Comparison of ENCODE assay signal across 17 cellular contexts in genomic region chr9:126604706-126605105, GRCh38. TPM values are rescaled to one million over a fixed set of nuclear protein-coding genes. Genes with fewer than 3 reads are reported as not detected.
DNase-seq lines count a peak whose midpoint lies in the region; ATAC-seq and TF ChIP-seq lines count a peak whose summit lies in the region.
"Had no signal": no experiment of that assay in that cellular context is flagged by ENCODE, and none has a peak within 500 bp of the region (broad histone marks: within the 10 kb centered on the region; RNA-seq: fewer than 3 reads in every experiment).

No MANE protein-coding gene starts in this region.

- intact Hi-C loops in Right ventricle myocardium inferior (cut with DNase I) = no loop called here
- intact Hi-C loops in left ventricle myocardium superior (cut with micrococcal nuclease) = no loop called here
- intact Hi-C loops in posterior vena cava (cut with DNase I) = no loop called here

- H3K36me3 Mint-ChIP-seq in nephron (ENCODE audit: low read depth) = no peaks in the 10 kb centered on the region
- H3K36me3 Mint-ChIP-seq: CD14-positive monocyte; CD4-positive, alpha-beta memory T cell had no signal

- peak; percentile 68 for DNase-seq in Right ventricle myocardium inferior (ENCODE audit: missing footprints)
- no peak for DNase-seq in left ventricle myocardium superior
- peak; percentile 57 to 75 for DNase-seq in SJCRH30
- DNase-seq in posterior vena cava (ENCODE audit: low spot score) = peak; percentile 38
- DNase-seq in WERI-Rb-1 = no peak
- DNase-seq: AML-193; CD4-positive, alpha-beta memory T cell; DMS153; DMS79; GDM1; GM23248; HCEC 1CT had no signal

- no peaks in the 10 kb centered on the region for H3K9me3 Mint-ChIP-seq in nephron
- H3K9me3 Mint-ChIP-seq: CD4-positive, alpha-beta memory T cell had no signal

- H3K4me3 ChIP-seq in SJCRH30 (no peak overlapping the region), WERI-Rb-1 (ENCODE audit: low read depth, low read length) (no peak overlapping the region)
- H3K4me3 ChIP-seq: A549, GM23248 had no signal

- peak overlapping the region in 2 of 3 experiments; percentile 28 to 41 for H3K4me3 Mint-ChIP-seq in nephron
- H3K4me3 Mint-ChIP-seq: CD4-positive, alpha-beta memory T cell had no signal

- peaks cover 34% of the 10 kb centered on the region for H3K4me1 Mint-ChIP-seq in nephron
- H3K4me1 Mint-ChIP-seq: CD14-positive monocyte had no signal

- no peak for TF ChIP-seq CTCF in nephron (IDR thresholded peaks at IDR 0.05; ENCODE audit: unreplicated experiment in 3 of 3)
- TF ChIP-seq CTCF in WERI-Rb-1 (IDR thresholded peaks at IDR 0.05; ENCODE audit: low read depth, low read length) = no peak

- peaks cover 46% of the 10 kb centered on the region for H3K27me3 Mint-ChIP-seq in nephron (ENCODE audit: low read depth)

- H3K36me3 ChIP-seq in SJCRH30 = no peaks in the 10 kb centered on the region
- H3K36me3 ChIP-seq in WERI-Rb-1 = no peaks in the 10 kb centered on the region

- no peaks in the 10 kb centered on the region for H3K27me3 ChIP-seq in SJCRH30
- H3K27me3 ChIP-seq in WERI-Rb-1 (ENCODE audit: insufficient read depth, low read depth, severe bottlenecking) = peaks cover 2% of the 10 kb centered on the region

- ATAC-seq in Right ventricle myocardium inferior = peak; percentile 1
- ATAC-seq in left ventricle myocardium superior = no peak
- no peak for ATAC-seq in HG03442 (IDR thresholded peaks at IDR 0.05; ENCODE audit: unreplicated experiment)
- ATAC-seq: A549 had no signal

- no peak overlapping the region; the same call in 1 of the 2 replicates for H3K27ac ChIP-seq in SJCRH30
- no peak overlapping the region for H3K27ac ChIP-seq in WERI-Rb-1
- H3K27ac ChIP-seq: 22Rv1, A549, GM23248 had no signal

- peaks cover 28% of the 10 kb centered on the region for H3K4me1 ChIP-seq in SJCRH30
- H3K4me1 ChIP-seq: A549 had no signal

- H3K27ac Mint-ChIP-seq in nephron = peak overlapping the region; percentile 45 to 89 (median 58)
- H3K27ac Mint-ChIP-seq: CD4-positive, alpha-beta memory T cell had no signal

- no peaks in the 10 kb centered on the region for H3K9me3 ChIP-seq in SJCRH30 (replicated peaks)
- peaks cover 2% of the 10 kb centered on the region for H3K9me3 ChIP-seq in WERI-Rb-1 (ENCODE audit: severe bottlenecking)
- H3K9me3 ChIP-seq: A549 had no signal

RNA-seq across cellular contexts. Expression of gene LMX1B, which starts 9.0 kb away (rescaled TPM):
- total RNA-seq in Right ventricle myocardium inferior (1.2 TPM), left ventricle myocardium superior (0.74 TPM), posterior vena cava (1 to 10 TPM; 1.4 to 1.6 TPM)
- total RNA-seq in SJCRH30 (2014; rRNA removed; shearing (Covaris generic)) = 10.3 and 12.2 TPM in 2 replicates
- total RNA-seq: CD4-positive, alpha-beta memory T cell; GM23248 had no signal

Comparison
In these comparisons a context has a peak if more than half of its experiments do, and no peak if none do; other contexts are left out.
1. DNase-seq: peak in Right ventricle myocardium inferior (single experiment), SJCRH30 (2 of 2) and posterior vena cava (single experiment); none in left ventricle myocardium superior (single experiment) and WERI-Rb-1 (single experiment).